In the genomic region with DNA sequence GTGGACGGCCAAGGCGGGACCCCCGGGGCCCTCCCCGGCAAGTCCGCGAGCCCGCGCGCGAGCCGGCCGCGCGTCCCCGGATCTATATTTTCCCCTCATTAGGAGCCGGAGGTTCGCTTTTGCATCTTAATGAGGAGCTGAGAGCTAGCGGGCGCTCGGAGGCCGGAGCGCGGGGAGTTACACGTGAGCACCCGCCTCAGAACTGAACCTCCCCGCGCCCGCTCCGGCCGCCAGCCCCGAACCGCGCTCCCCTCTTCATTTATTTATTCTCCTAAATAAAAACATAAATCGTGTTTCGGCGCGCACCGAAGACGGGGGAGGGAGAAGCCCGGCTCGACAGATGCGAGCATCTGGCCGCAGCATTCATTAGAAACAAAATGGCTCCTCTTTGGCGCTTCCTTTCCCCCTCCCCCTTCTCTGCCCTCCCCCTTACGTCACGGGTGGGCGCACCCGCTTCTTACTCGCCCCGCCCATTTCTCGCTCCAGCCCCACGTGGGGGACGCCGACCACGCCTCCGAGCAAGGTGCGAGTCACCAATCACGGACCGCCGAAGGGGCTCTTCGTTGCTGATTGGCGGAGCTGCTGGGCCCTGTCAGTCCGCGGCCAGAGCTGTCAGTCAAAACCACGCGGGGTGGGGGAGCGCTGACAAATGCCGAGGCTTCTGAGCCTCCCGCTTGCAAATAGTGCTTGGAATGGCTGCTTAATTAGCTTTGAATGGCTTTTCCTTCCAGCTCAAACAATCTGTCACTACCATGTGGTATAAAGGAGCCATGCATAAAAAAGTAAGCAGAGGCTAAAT, we compare ENCODE assay signal across 8 cellular contexts. TPM values are rescaled to one million over a fixed set of nuclear protein-coding genes. Genes with fewer than 3 reads are reported as not detected.
DNase-seq lines count a peak whose midpoint lies in the region; ATAC-seq and TF ChIP-seq lines count a peak whose summit lies in the region.

No MANE protein-coding gene starts in this region.

- POLR2A ChIA-PET in activated CD4-positive, alpha-beta T cell treated with anti-CD3 and anti-CD28 coated beads, Interleukin-2, amount 10 ng/mL, durations not matched to agents 7 days and 5 days (lab: Charles Lee) = interaction anchor here (1.0 kb wide), 1 partner anchor 483 kb away, joined by 3 read pairs; no protein-coding TSS in a partner anchor

- H3K27ac ChIP-seq in coronary artery = peak overlapping the region; percentile 96 to 97

- H3K27ac Mint-ChIP-seq in activated CD4-positive, alpha-beta T cell treated with anti-CD3 and anti-CD28 coated beads, Interleukin-2, amount 10 ng/mL, durations not matched to agents 7 days and 5 days = peak overlapping the region; percentile 100

- H3K4me3 ChIP-seq in BE2C (ENCODE audit: low read depth, low read length) = peak overlapping the region; percentile 89
- peak overlapping the region; percentile 82 for H3K4me3 ChIP-seq in coronary artery

- TF ChIP-seq CTCF in BE2C (IDR thresholded peaks at IDR 0.05; ENCODE audit: low read depth, low read length) = no peak
- TF ChIP-seq CTCF in coronary artery (IDR thresholded peaks at IDR 0.05) = no peak

- H3K4me1 Mint-ChIP-seq in activated CD4-positive, alpha-beta T cell treated with anti-CD3 and anti-CD28 coated beads, Interleukin-2, amount 10 ng/mL, durations not matched to agents 7 days and 5 days = peaks cover 55% of the 10 kb centered on the region

- peak overlapping the region; percentile 95 for H3K4me3 Mint-ChIP-seq in activated CD4-positive, alpha-beta T cell treated with anti-CD3 and anti-CD28 coated beads, Interleukin-2, amount 10 ng/mL, durations not matched to agents 7 days and 5 days

- H3K9me3 ChIP-seq in BE2C = no peaks in the 10 kb centered on the region

- CTCF ChIA-PET in activated CD4-positive, alpha-beta T cell treated with anti-CD3 and anti-CD28 coated beads, Interleukin-2, amount 10 ng/mL, durations not matched to agents 7 days and 5 days (lab: Charles Lee) = interaction anchor here (1.0 to 1.4 kb wide), 3 partner anchors 9 to 365 kb away, joined by 3 to 6 read pairs (median 5); no protein-coding TSS in a partner anchor

- peak; percentile 100 for DNase-seq in BE2C
- DNase-seq in GM19240 (ENCODE audit: insufficient read length, low spot score) = peak; percentile 99
- peak; percentile 98 for DNase-seq in NCI-H526 treated with DMSO at 0.1 percent for 48 hours (lab: John Stamatoyannopoulos, UW)
- DNase-seq in activated CD4-positive, alpha-beta T cell treated with anti-CD3 and anti-CD28 coated beads, Interleukin-2, amount 10 ng/mL, durations not matched to agents 7 days and 5 days = peak; percentile 100
- DNase-seq in coronary artery (ENCODE audit: low spot score) = peak; percentile 100
- peak; percentile 100 for DNase-seq in left colon
- DNase-seq in stimulated activated CD4-positive, alpha-beta T cell treated with anti-CD3 and anti-CD28 coated beads, Interleukin-1b, Interleukin-23, amount 100 ng/mL, for 4 hours (ENCODE audit: low read depth in 2 of 2) = peak; percentile 100

- H3K36me3 Mint-ChIP-seq in activated CD4-positive, alpha-beta T cell treated with anti-CD3 and anti-CD28 coated beads, Interleukin-2, amount 10 ng/mL, durations not matched to agents 7 days and 5 days (ENCODE audit: low read depth) = peaks cover 12% of the 10 kb centered on the region

- H3K27me3 ChIP-seq in BE2C = peaks cover 5% of the 10 kb centered on the region; the same call in 1 of the 2 replicates

- intact Hi-C loops in left colon (cut with DNase I, micrococcal nuclease) = no loop called here

- H3K9me3 Mint-ChIP-seq in activated CD4-positive, alpha-beta T cell treated with anti-CD3 and anti-CD28 coated beads, Interleukin-2, amount 10 ng/mL, durations not matched to agents 7 days and 5 days = no peaks in the 10 kb centered on the region

- peaks cover 4% of the 10 kb centered on the region for H3K36me3 ChIP-seq in BE2C

- peaks cover 28% of the 10 kb centered on the region for H3K27me3 Mint-ChIP-seq in activated CD4-positive, alpha-beta T cell treated with anti-CD3 and anti-CD28 coated beads, Interleukin-2, amount 10 ng/mL, durations not matched to agents 7 days and 5 days

- H3K4me1 ChIP-seq in BE2C = peaks cover 14% of the 10 kb centered on the region

- peak; percentile 29 for ATAC-seq in HG03469 (IDR thresholded peaks at IDR 0.05; ENCODE audit: unreplicated experiment)
- ATAC-seq in left colon = peak; percentile 72

RNA-seq across cellular contexts. Expression of a gene that starts 1.6 kb away (rescaled TPM):
- polyA plus RNA-seq in BE2C (2012; ENCODE audit: insufficient read depth, insufficient read length, low read depth) = 57.2 TPM
- 10 to 100 TPM; 66.6 to 82.3 TPM for total RNA-seq in activated CD4-positive, alpha-beta T cell treated with anti-CD3 and anti-CD28 coated beads, Interleukin-2, amount 10 ng/mL, durations not matched to agents 7 days and 5 days
- 10 to 100 TPM; 51.2 to 79.7 TPM for total RNA-seq in left colon

Comparison
In these comparisons a context has a peak if more than half of its experiments do, and no peak if none do; other contexts are left out.
1. Peak in every context shown above with its lines: DNase-seq, ATAC-seq, H3K4me3 ChIP-seq and H3K27ac ChIP-seq.